Comparison of ENCODE assay signal across 15 cellular contexts in genomic region chr18:44871771-44872170, GRCh38.
DNase-seq lines count a peak whose midpoint lies in the region; ATAC-seq and TF ChIP-seq lines count a peak whose summit lies in the region.
"Had no signal": no experiment of that assay in that cellular context is flagged by ENCODE, and none has a peak within 500 bp of the region (broad histone marks: within the 10 kb centered on the region; RNA-seq: fewer than 3 reads in every experiment).

No MANE protein-coding gene starts in this region.

- H3K4me3 Mint-ChIP-seq in immature natural killer cell, result peak overlapping the region in 3 of 5 donors; percentile 47 to 59 (median 53)

- peak; percentile 81 for ATAC-seq in GM18870 (IDR thresholded peaks at IDR 0.05; ENCODE audit: unreplicated experiment)
- peak; percentile 57 for ATAC-seq in GM21526 (IDR thresholded peaks at IDR 0.05; ENCODE audit: low FRiP score, unreplicated experiment)
- ATAC-seq in HG03139 (IDR thresholded peaks at IDR 0.05; ENCODE audit: unreplicated experiment), result peak; percentile 61
- ATAC-seq: right cardiac atrium had no signal

- peaks cover 44 to 59% of the 10 kb centered on the region in 2 donors for H3K4me1 Mint-ChIP-seq in immature natural killer cell

- DNase-seq in immature natural killer cell, result no peak
- no peak for DNase-seq in stimulated activated naive CD4-positive, alpha-beta T cell (lab: John Stamatoyannopoulos, UW)
- DNase-seq in activated CD4-positive, CD25-positive, alpha-beta regulatory T cell treated with anti-CD3 and anti-CD28 coated beads, Interleukin-2, amount 50 U/mL, for 72 hours, result no peak
- DNase-seq in GM10266 (ENCODE audit: extremely low spot score), result no peak
- no peak for DNase-seq in activated CD4-positive, alpha-beta T cell treated with anti-CD3 and anti-CD28 coated beads for 4 hours
- DNase-seq: effector memory CD4-positive, alpha-beta T cell; foreskin melanocyte; islet precursor cell; NCI-H1694 treated with DMSO at 0.1 percent for 48 hours; NCI-H774; right cardiac atrium; SHP77 had no signal

- no peak for TF ChIP-seq CTCF in GM10266 (IDR thresholded peaks at IDR 0.05; ENCODE audit: control insufficient read depth, insufficient read depth, low read depth, missing control alignments)

- peaks cover 0 to 5% (median 4%) of the 10 kb centered on the region in 3 donors for H3K27me3 Mint-ChIP-seq in immature natural killer cell (ENCODE audit: low read depth in 3 of 3)

- H3K36me3 Mint-ChIP-seq in immature natural killer cell, result peaks cover 9 to 19% (median 11%) of the 10 kb centered on the region in 3 donors

- peak overlapping the region in 4 of 6 donors; percentile 32 to 72 (median 42) for H3K27ac Mint-ChIP-seq in immature natural killer cell

- H3K9me3 Mint-ChIP-seq in immature natural killer cell, result no peaks in the 10 kb centered on the region
